In the genomic region with DNA sequence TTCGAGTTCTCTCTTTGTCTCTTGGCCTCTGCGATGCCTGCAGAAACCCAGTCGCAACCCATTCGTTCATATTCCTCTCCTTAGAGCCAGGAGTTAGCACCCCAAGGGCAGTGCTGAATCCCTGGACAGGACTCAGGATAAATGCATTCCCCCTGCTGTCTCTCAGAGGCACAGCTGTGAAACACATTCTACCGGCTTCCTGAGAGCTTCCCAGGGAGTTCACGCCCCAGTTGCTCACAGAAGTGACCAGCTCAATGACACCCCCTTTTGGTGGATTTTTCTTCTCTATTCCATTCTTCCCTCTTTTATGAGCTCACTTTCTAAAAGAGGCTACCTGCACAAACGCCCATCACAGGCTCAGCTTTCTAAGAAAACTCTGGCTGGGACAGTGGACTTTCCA, we compare ENCODE assay signal across 9 cellular contexts. TPM values are rescaled to one million over a fixed set of nuclear protein-coding genes. Genes with fewer than 3 reads are reported as not detected.
A peak's percentile ranks its signal among the peaks of the same experiment; 100 is the strongest.
DNase-seq lines count a peak whose midpoint lies in the region; ATAC-seq and TF ChIP-seq lines count a peak whose summit lies in the region.
"Not testable (repeated sequence)": the region's sequence is repeated elsewhere in the genome, so short reads cannot be mapped to it uniquely, and the experiment has no call there.
"Had no signal": no experiment of that assay in that cellular context is flagged by ENCODE, and none has a peak within 500 bp of the region (broad histone marks: within the 10 kb centered on the region; RNA-seq: fewer than 3 reads in every experiment).

No MANE protein-coding gene starts in this region.

- DNase-seq in A172 (ENCODE audit: low spot score) (peak; percentile 7), GM23338 (ENCODE audit: low spot score) (peak; percentile 25), RKO (ENCODE audit: low spot score) (peak; percentile 0), mammary epithelial cell (peak; percentile 5), endodermal cell (peak; percentile 58), iris pigment epithelial cell (ENCODE audit: low read depth) (peak; percentile 10), mesendoderm (peak; percentile 57)
- not testable (repeated sequence) for DNase-seq in type B pancreatic cell (ENCODE audit: extremely low spot score, unreplicated experiment)

- not testable (repeated sequence) for H3F3A ChIP-seq in GM23338 (replicated peaks; ENCODE audit: low read depth)

- intact Hi-C loops in mammary epithelial cell (cut with micrococcal nuclease): not testable (repeated sequence)

- not testable (repeated sequence) for H3K18ac ChIP-seq in mesendoderm (ENCODE audit: low read length)

- in situ Hi-C loops in mammary epithelial cell (cut with MboI; ENCODE audit: low sequenced_read_pairs in 2 of 2): not testable (repeated sequence)

- not testable (repeated sequence) for H3K56ac ChIP-seq in mesendoderm (ENCODE audit: low read length)

- H3K9ac ChIP-seq in mammary epithelial cell (ENCODE audit: insufficient read depth, low read length); endodermal cell (ENCODE audit: extremely low read depth, low read length, poor library complexity, severe bottlenecking); mesendoderm (ENCODE audit: low read length): not testable (repeated sequence)

- H3K27ac Mint-ChIP-seq in GM23338, endodermal cell, type B pancreatic cell: not testable (repeated sequence)

- not testable (repeated sequence) for H2AK5ac ChIP-seq in mesendoderm (ENCODE audit: low read length)

- H3K4me3 ChIP-seq in GM23338; mammary epithelial cell (replicated peaks in 1 of 3; ENCODE audit: insufficient read depth in 1 of 3, low read depth in 2 of 3, low read length in 3 of 3); endodermal cell (ENCODE audit: low read length); mesendoderm (ENCODE audit: low read length): not testable (repeated sequence)

- H3K4me3 Mint-ChIP-seq in GM23338, endodermal cell, type B pancreatic cell: not testable (repeated sequence)

- BruUV-seq in mammary epithelial cell (replicated peaks; lab: Mats Ljungman, UMichigan): not testable (repeated sequence)

- H3K9me3 ChIP-seq in mammary epithelial cell (replicated peaks; ENCODE audit: insufficient read depth, low read length); endodermal cell (ENCODE audit: control insufficient read depth, low read length): not testable (repeated sequence)

- 98% methylated on average over 4 of the region's 7 CpGs for WGBS in mammary epithelial cell (ENCODE audit: low coverage, missing lambda C conversion rate)
- WGBS in endodermal cell (ENCODE audit: insufficient coverage in 1 of 2, insufficient read length in 1 of 2), 2 experiments: 69% methylated on average over 2 of the region's 7 CpGs; no CpG with 5 or more reads in 1 of the 2 experiments
- WGBS in mesendoderm (ENCODE audit: extremely low coverage, insufficient coverage, low lambda C conversion rate): no CpG with 5 or more reads among the region's 7 CpGs

- not testable (repeated sequence) for H3K79me1 ChIP-seq in mesendoderm (ENCODE audit: low read length)

- H3K4ac ChIP-seq in mesendoderm (ENCODE audit: low read depth, low read length): not testable (repeated sequence)

- CTCF ChIA-PET in mammary epithelial cell (lab: Charles Lee; ENCODE audit: low non-redundant PET): not testable (repeated sequence)

- not testable (repeated sequence) for H3K9me2 ChIP-seq in GM23338 (ENCODE audit: insufficient read depth)

- not testable (repeated sequence) for H3K4me1 ChIP-seq in GM23338 (ENCODE audit: insufficient read depth); mammary epithelial cell (ENCODE audit: insufficient read depth, low read length); endodermal cell (ENCODE audit: control insufficient read depth, insufficient read depth, low read length); mesendoderm (ENCODE audit: control insufficient read depth, low read depth, low read length)

- H2BK5ac ChIP-seq in mesendoderm (ENCODE audit: low read length): not testable (repeated sequence)

- not testable (repeated sequence) for H3K36me3 Mint-ChIP-seq in GM23338 (ENCODE audit: low read depth); endodermal cell (ENCODE audit: low read depth); type B pancreatic cell

- H3K27me3 Mint-ChIP-seq in GM23338 (ENCODE audit: insufficient read depth, low read depth, poor library complexity); endodermal cell (ENCODE audit: insufficient read depth); type B pancreatic cell: not testable (repeated sequence)

- not testable (repeated sequence) for H2AFZ ChIP-seq in GM23338; mammary epithelial cell (ENCODE audit: low read depth, low read length)

- not testable (repeated sequence) for H3K23ac ChIP-seq in mesendoderm (ENCODE audit: low read length)

- H2BK120ac ChIP-seq in mesendoderm (ENCODE audit: low read depth, low read length): not testable (repeated sequence)

- not testable (repeated sequence) for H3K4me1 Mint-ChIP-seq in GM23338; endodermal cell; type B pancreatic cell (ENCODE audit: unreplicated experiment)

- H3K4me2 ChIP-seq in GM23338; mammary epithelial cell (ENCODE audit: insufficient read depth, low read depth, low read length); mesendoderm (ENCODE audit: low read length): not testable (repeated sequence)

- H4K5ac ChIP-seq in mesendoderm (ENCODE audit: low read length): not testable (repeated sequence)

- TF ChIP-seq CTCF in GM23338 (conservative IDR thresholded peaks at IDR 0.05; ENCODE audit: low read depth in 2 of 2) (peak in 1 of 2 experiments; percentile 22; a peak in 2 of 4 replicates), endodermal cell (conservative IDR thresholded peaks at IDR 0.05) (peak; percentile 56), type B pancreatic cell (conservative IDR thresholded peaks at IDR 0.05) (peak; percentile 17)
- not testable (repeated sequence) for TF ChIP-seq CTCF in mammary epithelial cell (conservative IDR thresholded peaks at IDR 0.05 in 1 of 2, IDR thresholded peaks at IDR 0.05 in 1 of 2; ENCODE audit: extremely low read depth in 1 of 2, insufficient read depth in 1 of 2, low read depth in 1 of 2, low read length in 2 of 2)

- H3K27ac ChIP-seq in GM23338 (ENCODE audit: low read depth); mammary epithelial cell (ENCODE audit: insufficient read depth, low read depth, low read length); endodermal cell (ENCODE audit: low read depth, low read length); mesendoderm (ENCODE audit: low read depth, low read length): not testable (repeated sequence)

- ATAC-seq in GM23338: peak; percentile 55

- H2BK15ac ChIP-seq in mesendoderm (replicated peaks; ENCODE audit: low read depth): not testable (repeated sequence)

- H4K20me1 ChIP-seq in GM23338 (replicated peaks; ENCODE audit: insufficient read depth); mammary epithelial cell (ENCODE audit: insufficient read depth, low read length): not testable (repeated sequence)

- H4K8ac ChIP-seq in mesendoderm (ENCODE audit: low read depth, low read length): not testable (repeated sequence)

- H3K79me2 ChIP-seq in GM23338 (replicated peaks; ENCODE audit: insufficient read depth); mammary epithelial cell (ENCODE audit: insufficient read depth, low read length); mesendoderm (ENCODE audit: control insufficient read depth, insufficient read depth, low read length): not testable (repeated sequence)

- H3K36me3 ChIP-seq in GM23338 (ENCODE audit: insufficient read depth); mammary epithelial cell (ENCODE audit: insufficient read depth, low read length); endodermal cell (ENCODE audit: control insufficient read depth, insufficient read depth, low read length); mesendoderm (ENCODE audit: control insufficient read depth, insufficient read depth, low read length): not testable (repeated sequence)

- H3K27me3 ChIP-seq in GM23338 (ENCODE audit: insufficient read depth); mammary epithelial cell (ENCODE audit: insufficient read depth, low read length); endodermal cell (ENCODE audit: control insufficient read depth, insufficient read depth, low read length, poor library complexity, severe bottlenecking); mesendoderm (ENCODE audit: insufficient read depth, low read length, poor library complexity): not testable (repeated sequence)

- H3K9me3 Mint-ChIP-seq in GM23338, endodermal cell, type B pancreatic cell: not testable (repeated sequence)

- dilution Hi-C loops in mammary epithelial cell (cut with HindIII; ENCODE audit: low sequenced_read_pairs): not testable (repeated sequence)

RNA-seq across cellular contexts. Expression of a gene that starts 8.2 kb away (rescaled TPM):
- 2.3 and 4.0 TPM in 2 replicates for total RNA-seq in A172 (2014; rRNA removed; shearing (Covaris generic))
- 1.9 and 2.4 TPM in 2 replicates for total RNA-seq in GM23338 (2014; rRNA removed; shearing (Covaris generic))
- 1.1 and 2.0 TPM in 2 replicates for polyA plus RNA-seq in GM23338 (2016; fragmentation: Nextera tagmentation; extraction: Ambion mirVana)
- 10 to 100 TPM; 22.8 to 38.0 TPM for total RNA-seq in mammary epithelial cell
- 6.9 TPM for polyA plus RNA-seq in mammary epithelial cell
- polyA minus RNA-seq in mammary epithelial cell: 20.4 TPM
- total RNA-seq in endodermal cell: 1 to 10 TPM; 4.7 to 6.1 TPM
- polyA plus RNA-seq in endodermal cell (2013, experiment 1 of 2): 12.5 TPM
- 11.8 TPM for polyA plus RNA-seq in endodermal cell (2013, experiment 2 of 2)
- polyA plus RNA-seq in mesendoderm (2013, experiment 1 of 2): 1.0 TPM
- 0.91 TPM for polyA plus RNA-seq in mesendoderm (2013, experiment 2 of 2)
- total RNA-seq in type B pancreatic cell (ENCODE audit: low replicate concordance): 4.5 and 29.7 TPM in 2 replicates
- total RNA-seq: CD8-positive, alpha-beta memory T cell had no signal
- polyA plus RNA-seq: CD8-positive, alpha-beta memory T cell had no signal
